In genomic region chr16:85673529-85674417, GRCh38 we compare ENCODE assay signal across 9 cellular contexts. TPM values are rescaled to one million over a fixed set of nuclear protein-coding genes. Genes with fewer than 3 reads are reported as not detected.
DNase-seq lines count a peak whose midpoint lies in the region; ATAC-seq lines count a peak whose summit lies in the region.
"Had no signal": no experiment of that assay in that cellular context is flagged by ENCODE, and none has a peak within 500 bp of the region (broad histone marks: within the 10 kb centered on the region; RNA-seq: fewer than 3 reads in every experiment).

No MANE protein-coding gene starts in this region.

- intact Hi-C loops in left colon (cut with DNase I, micrococcal nuclease), result no loop called here

- no peaks in the 10 kb centered on the region for H3K4me1 ChIP-seq in stomach smooth muscle (ENCODE audit: control insufficient read depth, insufficient read depth, low read length)
- H3K4me1 ChIP-seq: A549 had no signal

- H3K27ac ChIP-seq in stomach smooth muscle (ENCODE audit: low read length), result peak overlapping the region; percentile 24
- H3K27ac ChIP-seq: A549 had no signal

- H3K9me3 ChIP-seq in stomach smooth muscle (ENCODE audit: control insufficient read depth in 2 of 2, low read length in 2 of 2), result no peaks in the 10 kb centered on the region
- H3K9me3 ChIP-seq: A549 had no signal

- DNase-seq in NCI-H1417 (lab: John Stamatoyannopoulos, UW) (peak in 2 of 3 experiments; percentile 60 to 84), NCI-H1417 treated with DMSO at 0.1 percent for 48 hours (lab: John Stamatoyannopoulos, UW) (no peak), amniotic epithelial cell (ENCODE audit: low read depth) (peak; percentile 27), left colon (peak in 1 of 2 donors; percentile 39), LoVo (ENCODE audit: low spot score) (no peak)
- no peak for DNase-seq in stimulated activated naive CD4-positive, alpha-beta T cell (lab: John Stamatoyannopoulos, UW)
- DNase-seq in activated naive CD4-positive, alpha-beta T cell treated with anti-CD3 and anti-CD28 coated beads, Interleukin-2, amount 10 ng/mL, durations not matched to agents 7 days and 5 days, result no peak

- CTCF ChIA-PET in activated naive CD4-positive, alpha-beta T cell treated with anti-CD3 and anti-CD28 coated beads, Interleukin-2, amount 10 ng/mL, durations not matched to agents 7 days and 5 days (lab: Charles Lee), result interaction anchor here (1.5 to 2.0 kb wide), 2 partner anchors 11 to 45 kb away, joined by 4 to 5 read pairs; no protein-coding TSS in a partner anchor

- H3K36me3 Mint-ChIP-seq in activated naive CD4-positive, alpha-beta T cell treated with anti-CD3 and anti-CD28 coated beads, Interleukin-2, amount 10 ng/mL, durations not matched to agents 7 days and 5 days, result peaks cover 45% of the 10 kb centered on the region

- no peaks in the 10 kb centered on the region for H3K27me3 ChIP-seq in stomach smooth muscle (ENCODE audit: control insufficient read depth in 1 of 2, insufficient read depth in 2 of 2, low read length in 2 of 2)

- no peak overlapping the region for H3K4me3 ChIP-seq in stomach smooth muscle (ENCODE audit: low read length in 2 of 2)
- H3K4me3 ChIP-seq: A549 had no signal

- H3K9me3 Mint-ChIP-seq in activated naive CD4-positive, alpha-beta T cell treated with anti-CD3 and anti-CD28 coated beads, Interleukin-2, amount 10 ng/mL, durations not matched to agents 7 days and 5 days, result no peaks in the 10 kb centered on the region

- peaks cover 36 to 40% of the 10 kb centered on the region in 2 donors for H3K36me3 ChIP-seq in stomach smooth muscle (ENCODE audit: control insufficient read depth in 2 of 2, insufficient read depth in 2 of 2, low read length in 2 of 2)

- no peak overlapping the region for H3K4me3 Mint-ChIP-seq in activated naive CD4-positive, alpha-beta T cell treated with anti-CD3 and anti-CD28 coated beads, Interleukin-2, amount 10 ng/mL, durations not matched to agents 7 days and 5 days

- peaks cover 2% of the 10 kb centered on the region for H3K4me1 Mint-ChIP-seq in activated naive CD4-positive, alpha-beta T cell treated with anti-CD3 and anti-CD28 coated beads, Interleukin-2, amount 10 ng/mL, durations not matched to agents 7 days and 5 days

- no peak overlapping the region for H3K27ac Mint-ChIP-seq in activated naive CD4-positive, alpha-beta T cell treated with anti-CD3 and anti-CD28 coated beads, Interleukin-2, amount 10 ng/mL, durations not matched to agents 7 days and 5 days

- peak overlapping the region in 1 of 2 donors; percentile 51 for H3K9ac ChIP-seq in stomach smooth muscle (ENCODE audit: low read length in 2 of 2)

- ATAC-seq in left colon, result peak; percentile 37

- H3K27me3 Mint-ChIP-seq in activated naive CD4-positive, alpha-beta T cell treated with anti-CD3 and anti-CD28 coated beads, Interleukin-2, amount 10 ng/mL, durations not matched to agents 7 days and 5 days, result no peaks in the 10 kb centered on the region

RNA-seq across cellular contexts. Expression of gene GINS2, which starts 15.0 kb away (rescaled TPM):
- total RNA-seq in left colon, result 1 to 10 TPM; 3.2 to 5.1 TPM

Comparison
In these comparisons a context has a peak if more than half of its experiments do, and no peak if none do; other contexts are left out.
1. DNase-seq: peak in NCI-H1417 (2 of 3) and amniotic epithelial cell (single experiment); none in NCI-H1417 treated with DMSO at 0.1 percent for 48 hours (single experiment), stimulated activated naive CD4-positive, alpha-beta T cell (0 of 6), activated naive CD4-positive, alpha-beta T cell treated with anti-CD3 and anti-CD28 coated beads, Interleukin-2, amount 10 ng/mL, durations not matched to agents 7 days and 5 days (single experiment) and LoVo (single experiment).